In genomic region chr12:52796429-52796794, GRCh38 we compare ENCODE assay signal across 32 cellular contexts. TPM values are rescaled to one million over a fixed set of nuclear protein-coding genes. Genes with fewer than 3 reads are reported as not detected.
"Had no signal": no experiment of that assay in that cellular context is flagged by ENCODE, and none has a peak within 500 bp of the region (broad histone marks: within the 10 kb centered on the region; RNA-seq: fewer than 3 reads in every experiment).

No MANE protein-coding gene starts in this region.

- H3K36me3 ChIP-seq: MG63 had no signal

- H3K9me3 ChIP-seq: MG63 had no signal

- H3K4me3 ChIP-seq: MG63 had no signal

- H3K27me3 ChIP-seq: MG63 had no signal

- DNase-seq: Karpas-422, Kasumi-1, MG63, MM.1S, NCI-H1048, NCI-H1092, NCI-H1092 treated with DMSO at 0.1 percent for 48 hours, NCI-H1105, NCI-H1105 treated with DMSO at 0.1 percent for 48 hours, NCI-H1417, NCI-H1417 treated with DMSO at 0.1 percent for 48 hours, NCI-H1436, NCI-H1436 treated with DMSO at 0.1 percent for 48 hours, NCI-H1694, NCI-H1694 treated with DMSO at 0.1 percent for 48 hours, NCI-H187, NCI-H187 treated with DMSO at 0.1 percent for 48 hours, NCI-H1930, NCI-H2029, NCI-H2029 treated with DMSO at 0.1 percent for 48 hours, NCI-H2081, NCI-H2081 treated with DMSO at 0.1 percent for 48 hours, NCI-H2107, NCI-H2227 treated with DMSO at 0.1 percent for 48 hours, NCI-H226, NCI-H345, NCI-H446, NCI-H446 treated with DMSO at 0.1 percent for 48 hours had no signal

RNA-seq across cellular contexts. Expression of gene KRT3, which starts 0.5 kb away (rescaled TPM):
- total RNA-seq: LHCN-M2, M059J, MCF 10A, NCI-H460 had no signal

RNA-seq across cellular contexts. Expression of gene KRT4, which starts 17.5 kb away (rescaled TPM):
- total RNA-seq: LHCN-M2, M059J, MCF 10A, NCI-H460 had no signal

RNA-seq across cellular contexts. Expression of gene KRT76, which starts 19.3 kb away (rescaled TPM):
- total RNA-seq: LHCN-M2, M059J, MCF 10A, NCI-H460 had no signal

RNA-seq across cellular contexts. Expression of gene KRT79, which starts 37.7 kb away (rescaled TPM):
- total RNA-seq: LHCN-M2, M059J, MCF 10A, NCI-H460 had no signal

RNA-seq across cellular contexts. Expression of gene KRT78, which starts 52.4 kb away (rescaled TPM):
- total RNA-seq: LHCN-M2, MCF 10A, NCI-H460 had no signal
